In the genomic region with DNA sequence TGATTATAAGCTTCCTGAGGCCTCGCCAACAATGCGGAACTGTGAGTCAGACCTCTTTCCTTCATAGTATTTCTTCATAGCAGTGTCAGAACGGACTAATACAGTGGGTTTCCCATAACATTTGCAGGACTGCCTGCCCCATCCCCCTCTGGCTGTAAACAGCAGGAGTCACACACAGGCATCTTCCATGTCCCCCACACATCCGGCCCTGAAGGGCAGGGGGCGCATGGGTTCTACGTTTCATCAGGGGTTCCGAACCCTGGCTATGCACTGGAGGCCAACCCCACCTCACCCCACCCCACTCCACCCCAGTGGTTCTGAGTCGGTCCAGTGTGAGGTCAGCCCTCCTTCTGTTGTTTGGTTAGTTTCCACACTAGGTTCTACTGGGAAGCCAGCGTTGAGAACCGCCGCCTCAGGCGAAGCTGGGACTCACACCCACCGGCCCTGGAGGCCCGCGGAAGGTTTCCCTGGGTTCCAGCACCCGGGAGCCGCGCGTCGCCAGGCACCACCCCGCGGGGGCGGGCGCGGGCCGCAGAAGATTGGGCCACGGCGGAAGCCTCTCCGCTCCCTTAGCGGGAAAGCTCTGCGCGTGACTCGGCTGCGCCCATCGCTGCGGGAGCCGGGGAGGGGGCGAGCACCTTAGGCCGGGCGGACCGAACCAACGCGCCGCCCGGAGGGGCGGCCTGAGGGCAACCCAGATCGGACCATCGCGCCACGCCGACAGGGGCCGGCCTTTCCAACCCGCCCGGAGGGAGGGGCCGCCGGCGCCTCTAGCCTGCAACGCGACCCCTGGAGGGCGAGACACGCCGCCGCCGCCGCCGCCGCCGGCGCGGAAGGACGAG, we compare ENCODE assay signal across 8 cellular contexts. TPM values are rescaled to one million over a fixed set of nuclear protein-coding genes. Genes with fewer than 3 reads are reported as not detected.
DNase-seq lines count a peak whose midpoint lies in the region; ATAC-seq and TF ChIP-seq lines count a peak whose summit lies in the region.

A gene with protein sequence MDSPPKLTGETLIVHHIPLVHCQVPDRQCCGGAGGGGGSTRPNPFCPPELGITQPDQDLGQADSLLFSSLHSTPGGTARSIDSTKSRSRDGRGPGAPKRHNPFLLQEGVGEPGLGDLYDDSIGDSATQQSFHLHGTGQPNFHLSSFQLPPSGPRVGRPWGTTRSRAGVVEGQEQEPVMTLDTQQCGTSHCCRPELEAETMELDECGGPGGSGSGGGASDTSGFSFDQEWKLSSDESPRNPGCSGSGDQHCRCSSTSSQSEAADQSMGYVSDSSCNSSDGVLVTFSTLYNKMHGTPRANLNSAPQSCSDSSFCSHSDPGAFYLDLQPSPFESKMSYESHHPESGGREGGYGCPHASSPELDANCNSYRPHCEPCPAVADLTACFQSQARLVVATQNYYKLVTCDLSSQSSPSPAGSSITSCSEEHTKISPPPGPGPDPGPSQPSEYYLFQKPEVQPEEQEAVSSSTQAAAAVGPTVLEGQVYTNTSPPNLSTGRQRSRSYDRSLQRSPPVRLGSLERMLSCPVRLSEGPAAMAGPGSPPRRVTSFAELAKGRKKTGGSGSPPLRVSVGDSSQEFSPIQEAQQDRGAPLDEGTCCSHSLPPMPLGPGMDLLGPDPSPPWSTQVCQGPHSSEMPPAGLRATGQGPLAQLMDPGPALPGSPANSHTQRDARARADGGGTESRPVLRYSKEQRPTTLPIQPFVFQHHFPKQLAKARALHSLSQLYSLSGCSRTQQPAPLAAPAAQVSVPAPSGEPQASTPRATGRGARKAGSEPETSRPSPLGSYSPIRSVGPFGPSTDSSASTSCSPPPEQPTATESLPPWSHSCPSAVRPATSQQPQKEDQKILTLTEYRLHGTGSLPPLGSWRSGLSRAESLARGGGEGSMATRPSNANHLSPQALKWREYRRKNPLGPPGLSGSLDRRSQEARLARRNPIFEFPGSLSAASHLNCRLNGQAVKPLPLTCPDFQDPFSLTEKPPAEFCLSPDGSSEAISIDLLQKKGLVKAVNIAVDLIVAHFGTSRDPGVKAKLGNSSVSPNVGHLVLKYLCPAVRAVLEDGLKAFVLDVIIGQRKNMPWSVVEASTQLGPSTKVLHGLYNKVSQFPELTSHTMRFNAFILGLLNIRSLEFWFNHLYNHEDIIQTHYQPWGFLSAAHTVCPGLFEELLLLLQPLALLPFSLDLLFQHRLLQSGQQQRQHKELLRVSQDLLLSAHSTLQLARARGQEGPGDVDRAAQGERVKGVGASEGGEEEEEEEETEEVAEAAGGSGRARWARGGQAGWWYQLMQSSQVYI (N-terminal part only) (plus strand): TSS at position 799 of the 842 bp plus-strand sequence. CDS start 56,411 bp downstream, outside the sequence.

- no peaks in the 10 kb centered on the region for H3K9me3 ChIP-seq in ES-I3 (ENCODE audit: control insufficient read depth, insufficient read depth, low read length)
- H3K9me3 ChIP-seq in Peyer's patch, result no peaks in the 10 kb centered on the region
- no peaks in the 10 kb centered on the region for H3K9me3 ChIP-seq in neural cell (ENCODE audit: low read length)
- no peaks in the 10 kb centered on the region for H3K9me3 ChIP-seq in thoracic aorta

- peaks cover 0 to 5% of the 10 kb centered on the region in 2 donors for H3K36me3 Mint-ChIP-seq in activated naive CD4-positive, alpha-beta T cell treated with anti-CD3 and anti-CD28 coated beads, Interleukin-2, amount 50 U/mL, for 72 hours

- peak; percentile 8 to 47 (median 26) for TF ChIP-seq CTCF in Peyer's patch (IDR thresholded peaks at IDR 0.05)
- peak; percentile 72 for TF ChIP-seq CTCF in neural cell (IDR thresholded peaks at IDR 0.05; ENCODE audit: poor library complexity, severe bottlenecking)
- TF ChIP-seq CTCF in thoracic aorta (IDR thresholded peaks at IDR 0.05), result peak; percentile 57

- H3F3A ChIP-seq in neural cell (ENCODE audit: insufficient read depth, low read length, poor library complexity, severe bottlenecking), result no peaks in the 10 kb centered on the region

- no peaks in the 10 kb centered on the region for H4K20me1 ChIP-seq in neural cell (ENCODE audit: insufficient read depth)

- TF ChIP-seq RAD21 in neural cell (conservative IDR thresholded peaks at IDR 0.05), result peak; percentile 65

- no peaks in the 10 kb centered on the region for H3K9me2 ChIP-seq in neural cell (ENCODE audit: insufficient read depth, low read length)

- H3K4me1 ChIP-seq in ES-I3 (ENCODE audit: insufficient read depth, low read length) (peaks cover 11% of the 10 kb centered on the region), Peyer's patch (peaks cover 0 to 12% (median 3%) of the 10 kb centered on the region in 4 donors), thoracic aorta (ENCODE audit: control insufficient read depth in 1 of 2, low read depth in 2 of 2) (peaks cover 6 to 14% of the 10 kb centered on the region in 2 donors)

- TF ChIP-seq EP300 in neural cell (conservative IDR thresholded peaks at IDR 0.05; ENCODE audit: poor library complexity, severe bottlenecking), result peak; percentile 41

- H3K79me2 ChIP-seq in neural cell (replicated peaks; ENCODE audit: insufficient read depth, low read length), result no peaks in the 10 kb centered on the region

- no peaks in the 10 kb centered on the region for H3K36me3 ChIP-seq in ES-I3 (ENCODE audit: insufficient read depth, low read length)
- no peaks in the 10 kb centered on the region for H3K36me3 ChIP-seq in Peyer's patch
- no peaks in the 10 kb centered on the region for H3K36me3 ChIP-seq in neural cell (ENCODE audit: insufficient read depth, low read length)
- H3K36me3 ChIP-seq in thoracic aorta, result no peaks in the 10 kb centered on the region

- H3K9ac ChIP-seq in ES-I3 (ENCODE audit: low read depth, low read length) (peak within 1 kb of the TSS; percentile 90), neural cell (ENCODE audit: low read length) (peak within 1 kb of the TSS; percentile 79)

- H3K27me3 ChIP-seq in Peyer's patch (no peaks in the 10 kb centered on the region), neural cell (ENCODE audit: insufficient read depth, low read depth, low read length) (no peaks in the 10 kb centered on the region), thoracic aorta (replicated peaks; ENCODE audit: insufficient read depth) (no peaks in the 10 kb centered on the region)

- peak within 1 kb of the TSS; percentile 65 to 76 (median 71) for H3K4me3 ChIP-seq in Peyer's patch
- peak within 1 kb of the TSS; percentile 90 for H3K4me3 ChIP-seq in neural cell (ENCODE audit: low read length)
- peak within 1 kb of the TSS; percentile 99 for H3K4me3 ChIP-seq in thoracic aorta

- H3K27ac ChIP-seq in Peyer's patch, result peak within 1 kb of the TSS; percentile 71 to 90 (median 79)
- H3K27ac ChIP-seq in neural cell (ENCODE audit: low read length), result peak within 1 kb of the TSS; percentile 71
- H3K27ac ChIP-seq in thoracic aorta, result peak within 1 kb of the TSS; percentile 98 to 100

- H3K4me2 ChIP-seq in neural cell (ENCODE audit: low read length), result peak within 1 kb of the TSS; percentile 65

- peak in 1 of 2 donors; percentile 37 for TF ChIP-seq POLR2A in Peyer's patch (IDR thresholded peaks at IDR 0.05)

- DNase-seq in KG1 (lab: John Stamatoyannopoulos, UW), result peak; percentile 73
- peak; percentile 52 to 79 (median 76) for DNase-seq in Peyer's patch
- peak; percentile 73 to 83 for DNase-seq in activated naive CD4-positive, alpha-beta T cell treated with anti-CD3 and anti-CD28 coated beads, Interleukin-2, amount 50 U/mL, for 72 hours (ENCODE audit: low spot score in 2 of 2)
- DNase-seq in germinal center (ENCODE audit: low spot score), result peak; percentile 41
- DNase-seq in thoracic aorta (ENCODE audit: low spot score), result peak; percentile 64

- peak; percentile 82 to 86 for ATAC-seq in activated naive CD4-positive, alpha-beta T cell treated with anti-CD3 and anti-CD28 coated beads, Interleukin-2, amount 50 U/mL, for 72 hours
- ATAC-seq in thoracic aorta (ENCODE audit: insufficient number of reproducible peaks, low FRiP score, low read depth) (peak; percentile 37), HG02938 (IDR thresholded peaks at IDR 0.05; ENCODE audit: unreplicated experiment) (no peak)

- H2AFZ ChIP-seq in neural cell (ENCODE audit: low read depth, low read length), result peak within 1 kb of the TSS; percentile 66

- H3K27ac Mint-ChIP-seq in activated naive CD4-positive, alpha-beta T cell treated with anti-CD3 and anti-CD28 coated beads, Interleukin-2, amount 50 U/mL, for 72 hours, result peak within 1 kb of the TSS; percentile 61 to 70

- no peaks in the 10 kb centered on the region for H3K9me3 Mint-ChIP-seq in activated naive CD4-positive, alpha-beta T cell treated with anti-CD3 and anti-CD28 coated beads, Interleukin-2, amount 50 U/mL, for 72 hours

TF ChIP-seq in neural cell, 6 proteins besides CTCF, POLR2A, EP300 and RAD21 (continues in another document):
- TF ChIP-seq MXI1 (conservative IDR thresholded peaks at IDR 0.05; ENCODE audit: poor library complexity, severe bottlenecking) (peak; percentile 70), POLR2AphosphoS5 (IDR thresholded peaks at IDR 0.05) (peak; percentile 68)
- TF ChIP-seq, protein P1, sequence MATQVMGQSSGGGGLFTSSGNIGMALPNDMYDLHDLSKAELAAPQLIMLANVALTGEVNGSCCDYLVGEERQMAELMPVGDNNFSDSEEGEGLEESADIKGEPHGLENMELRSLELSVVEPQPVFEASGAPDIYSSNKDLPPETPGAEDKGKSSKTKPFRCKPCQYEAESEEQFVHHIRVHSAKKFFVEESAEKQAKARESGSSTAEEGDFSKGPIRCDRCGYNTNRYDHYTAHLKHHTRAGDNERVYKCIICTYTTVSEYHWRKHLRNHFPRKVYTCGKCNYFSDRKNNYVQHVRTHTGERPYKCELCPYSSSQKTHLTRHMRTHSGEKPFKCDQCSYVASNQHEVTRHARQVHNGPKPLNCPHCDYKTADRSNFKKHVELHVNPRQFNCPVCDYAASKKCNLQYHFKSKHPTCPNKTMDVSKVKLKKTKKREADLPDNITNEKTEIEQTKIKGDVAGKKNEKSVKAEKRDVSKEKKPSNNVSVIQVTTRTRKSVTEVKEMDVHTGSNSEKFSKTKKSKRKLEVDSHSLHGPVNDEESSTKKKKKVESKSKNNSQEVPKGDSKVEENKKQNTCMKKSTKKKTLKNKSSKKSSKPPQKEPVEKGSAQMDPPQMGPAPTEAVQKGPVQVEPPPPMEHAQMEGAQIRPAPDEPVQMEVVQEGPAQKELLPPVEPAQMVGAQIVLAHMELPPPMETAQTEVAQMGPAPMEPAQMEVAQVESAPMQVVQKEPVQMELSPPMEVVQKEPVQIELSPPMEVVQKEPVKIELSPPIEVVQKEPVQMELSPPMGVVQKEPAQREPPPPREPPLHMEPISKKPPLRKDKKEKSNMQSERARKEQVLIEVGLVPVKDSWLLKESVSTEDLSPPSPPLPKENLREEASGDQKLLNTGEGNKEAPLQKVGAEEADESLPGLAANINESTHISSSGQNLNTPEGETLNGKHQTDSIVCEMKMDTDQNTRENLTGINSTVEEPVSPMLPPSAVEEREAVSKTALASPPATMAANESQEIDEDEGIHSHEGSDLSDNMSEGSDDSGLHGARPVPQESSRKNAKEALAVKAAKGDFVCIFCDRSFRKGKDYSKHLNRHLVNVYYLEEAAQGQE (IDR thresholded peaks at IDR 0.05; ENCODE audit: borderline replicate concordance), result peak; percentile 43

RNA-seq across cellular contexts. Expression of the gene that starts here (rescaled TPM):
- total RNA-seq in Peyer's patch (10 to 100 TPM in 1 of 4 donors, 1 to 10 TPM in 3; 3.0 to 17.3 (median 5.5) TPM), thoracic aorta (100 to 1,000 TPM in 1 of 2 donors, 10 to 100 TPM in 1; 89.8 to 124 TPM)
- total RNA-seq in activated naive CD4-positive, alpha-beta T cell treated with anti-CD3 and anti-CD28 coated beads, Interleukin-2, amount 50 U/mL, for 72 hours, result 1 to 10 TPM; 5.1 to 10.0 TPM
- polyA plus RNA-seq in neural cell, result 46.4 and 59.3 TPM in 2 replicates
- polyA minus RNA-seq in neural cell, result 109 and 118 TPM in 2 replicates

Comparison
In these comparisons a context has a peak if more than half of its experiments do, and no peak if none do; other contexts are left out.
1. RNA of the gene that starts here (total RNA-seq): 89.8 to 124 TPM in thoracic aorta; 5.1 to 10.0 TPM in activated naive CD4-positive, alpha-beta T cell treated with anti-CD3 and anti-CD28 coated beads, Interleukin-2, amount 50 U/mL, for 72 hours and 3.0 to 17.3 TPM in Peyer's patch; every median in the first group is over 4 times any median in the second.
2. Peak in every context shown above with its lines, with median percentiles within 50 percentile points of each other: DNase-seq, H3K27ac ChIP-seq, H3K4me3 ChIP-seq and CTCF ChIP-seq.